In the genomic region with DNA sequence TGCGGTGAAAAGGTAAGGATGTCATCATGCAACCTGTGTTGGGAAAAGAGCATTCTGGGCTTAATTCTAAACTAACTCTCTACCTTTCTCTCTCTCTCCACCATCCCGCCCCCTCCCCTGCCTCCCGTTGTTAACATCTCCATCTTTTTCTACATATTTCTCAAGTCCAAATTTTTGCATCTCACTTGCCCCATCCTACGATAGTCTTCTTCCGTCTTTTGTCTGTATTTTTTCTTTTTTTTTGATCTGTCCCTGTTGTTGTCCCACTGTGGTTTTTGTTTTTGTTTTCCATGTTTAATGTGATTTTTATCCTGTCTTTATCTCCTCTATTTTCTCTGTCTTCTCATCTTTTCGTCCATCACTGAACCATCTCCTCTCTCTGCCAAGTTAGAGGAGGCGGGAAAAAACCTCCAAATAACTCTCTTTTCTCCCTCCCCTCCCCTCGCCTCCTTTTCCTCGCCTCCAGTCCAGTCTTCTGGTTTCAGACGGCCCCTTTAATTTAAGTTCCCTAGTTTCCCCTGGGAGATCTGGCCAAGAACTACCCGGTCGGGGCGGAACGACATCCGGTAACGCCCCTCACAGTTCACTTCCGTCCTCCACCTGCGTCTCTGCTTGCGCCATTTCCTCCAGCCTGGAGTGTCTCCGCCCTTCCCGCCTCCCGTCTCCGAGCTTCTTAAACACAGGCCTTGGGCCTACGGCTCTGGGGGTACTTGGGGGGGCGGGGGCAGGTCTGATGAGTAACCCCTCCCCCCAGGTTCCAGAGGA, we compare ENCODE assay signal across 1 cellular context.
TF ChIP-seq lines count a peak whose summit lies in the region.

TSS of gene NFKBIL1 (plus strand) at position 647 of the 765 bp plus-strand sequence. CDS start at position 734, 87 bp downstream.

TF ChIP-seq in GM12878, 131 proteins besides CTCF, POLR2A, EP300 and RAD21 (continued from another document and continues in another):
- TF ChIP-seq, protein P1, sequence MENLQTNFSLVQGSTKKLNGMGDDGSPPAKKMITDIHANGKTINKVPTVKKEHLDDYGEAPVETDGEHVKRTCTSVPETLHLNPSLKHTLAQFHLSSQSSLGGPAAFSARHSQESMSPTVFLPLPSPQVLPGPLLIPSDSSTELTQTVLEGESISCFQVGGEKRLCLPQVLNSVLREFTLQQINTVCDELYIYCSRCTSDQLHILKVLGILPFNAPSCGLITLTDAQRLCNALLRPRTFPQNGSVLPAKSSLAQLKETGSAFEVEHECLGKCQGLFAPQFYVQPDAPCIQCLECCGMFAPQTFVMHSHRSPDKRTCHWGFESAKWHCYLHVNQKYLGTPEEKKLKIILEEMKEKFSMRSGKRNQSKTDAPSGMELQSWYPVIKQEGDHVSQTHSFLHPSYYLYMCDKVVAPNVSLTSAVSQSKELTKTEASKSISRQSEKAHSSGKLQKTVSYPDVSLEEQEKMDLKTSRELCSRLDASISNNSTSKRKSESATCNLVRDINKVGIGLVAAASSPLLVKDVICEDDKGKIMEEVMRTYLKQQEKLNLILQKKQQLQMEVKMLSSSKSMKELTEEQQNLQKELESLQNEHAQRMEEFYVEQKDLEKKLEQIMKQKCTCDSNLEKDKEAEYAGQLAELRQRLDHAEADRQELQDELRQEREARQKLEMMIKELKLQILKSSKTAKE (IDR thresholded peaks at IDR 0.05; ENCODE audit: low read depth, poor library complexity, severe bottlenecking): peak; percentile 40
- no peak for TF ChIP-seq EZH2 (IDR thresholded peaks at IDR 0.05; ENCODE audit: borderline replicate concordance, control insufficient read depth, low read depth, low read length)
- TF ChIP-seq BACH1 (IDR thresholded peaks at IDR 0.05; ENCODE audit: borderline replicate concordance): no peak
- TF ChIP-seq CHD2 (IDR thresholded peaks at IDR 0.05; ENCODE audit: borderline replicate concordance, low read depth, low read length): peak; percentile 39; the same call in 1 of the 2 replicates
- 0 out of 2 replicates have a peak, but pooled peaks have one; percentile 16 for TF ChIP-seq SREBF1 (IDR thresholded peaks at IDR 0.05; ENCODE audit: low read length)
- 0 out of 2 replicates have a peak, but pooled peaks have one; percentile 88 for TF ChIP-seq WRNIP1 (IDR thresholded peaks at IDR 0.05; ENCODE audit: borderline replicate concordance, low read depth, low read length)
- 0 out of 4 replicates have a peak, but pooled peaks of 1 of the 2 experiments have one; percentile 11 for TF ChIP-seq CEBPB (IDR thresholded peaks at IDR 0.05; ENCODE audit: borderline replicate concordance in 1 of 2, low read depth in 2 of 2, low read length in 2 of 2)
- peak; percentile 85 for TF ChIP-seq SP1 (IDR thresholded peaks at IDR 0.05; ENCODE audit: low read depth, low read length)
- peak; percentile 100 for TF ChIP-seq GABPA (IDR thresholded peaks at IDR 0.05; ENCODE audit: low read depth)
- peak; percentile 40; the same call in 1 of the 2 replicates for TF ChIP-seq POLR2AphosphoS5 (IDR thresholded peaks at IDR 0.05; ENCODE audit: low read length)
- peak; percentile 78; the same call in 1 of the 2 replicates for TF ChIP-seq RCOR1 (conservative IDR thresholded peaks at IDR 0.05; ENCODE audit: low read depth, low read length)
- peak; percentile 65 for TF ChIP-seq SPI1 (IDR thresholded peaks at IDR 0.05; ENCODE audit: borderline replicate concordance, insufficient read depth, low read depth, low read length)
- TF ChIP-seq IKZF1 (conservative IDR thresholded peaks at IDR 0.05): peak; percentile 62
- TF ChIP-seq NR2C2 (IDR thresholded peaks at IDR 0.05; ENCODE audit: borderline replicate concordance, control insufficient read depth, insufficient read length, low read depth): no peak
- TF ChIP-seq NR2F1 (conservative IDR thresholded peaks at IDR 0.05): no peak
- peak; percentile 88 for TF ChIP-seq TARDBP (IDR thresholded peaks at IDR 0.05; ENCODE audit: borderline replicate concordance)
- TF ChIP-seq PAX5 (IDR thresholded peaks at IDR 0.05; ENCODE audit: borderline replicate concordance, low read depth, low read length): no peak
- 0 out of 2 replicates have a peak, but pooled peaks have one; percentile 34 for TF ChIP-seq FOXM1 (IDR thresholded peaks at IDR 0.05; ENCODE audit: low read depth, low read length)
- TF ChIP-seq ZSCAN29 (IDR thresholded peaks at IDR 0.05): no peak
- TF ChIP-seq SUPT20H (IDR thresholded peaks at IDR 0.05; ENCODE audit: borderline replicate concordance, control insufficient read depth, low read depth, low read length): no peak
- no peak for TF ChIP-seq HDAC6 (IDR thresholded peaks at IDR 0.05; ENCODE audit: unreplicated experiment)
- TF ChIP-seq MYB (IDR thresholded peaks at IDR 0.05; ENCODE audit: borderline replicate concordance, low read depth, low read length): no peak
- TF ChIP-seq SIN3A (IDR thresholded peaks at IDR 0.05; ENCODE audit: low read depth, low read length): peak; percentile 72
- TF ChIP-seq NBN (IDR thresholded peaks at IDR 0.05): 0 out of 2 replicates have a peak, but pooled peaks have one; percentile 59
- TF ChIP-seq, protein P2, sequence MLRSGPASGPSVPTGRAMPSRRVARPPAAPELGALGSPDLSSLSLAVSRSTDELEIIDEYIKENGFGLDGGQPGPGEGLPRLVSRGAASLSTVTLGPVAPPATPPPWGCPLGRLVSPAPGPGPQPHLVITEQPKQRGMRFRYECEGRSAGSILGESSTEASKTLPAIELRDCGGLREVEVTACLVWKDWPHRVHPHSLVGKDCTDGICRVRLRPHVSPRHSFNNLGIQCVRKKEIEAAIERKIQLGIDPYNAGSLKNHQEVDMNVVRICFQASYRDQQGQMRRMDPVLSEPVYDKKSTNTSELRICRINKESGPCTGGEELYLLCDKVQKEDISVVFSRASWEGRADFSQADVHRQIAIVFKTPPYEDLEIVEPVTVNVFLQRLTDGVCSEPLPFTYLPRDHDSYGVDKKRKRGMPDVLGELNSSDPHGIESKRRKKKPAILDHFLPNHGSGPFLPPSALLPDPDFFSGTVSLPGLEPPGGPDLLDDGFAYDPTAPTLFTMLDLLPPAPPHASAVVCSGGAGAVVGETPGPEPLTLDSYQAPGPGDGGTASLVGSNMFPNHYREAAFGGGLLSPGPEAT (IDR thresholded peaks at IDR 0.05; ENCODE audit: low read depth): peak; percentile 82
- TF ChIP-seq ZBTB40 (IDR thresholded peaks at IDR 0.05; ENCODE audit: borderline replicate concordance): peak; percentile 98
- TF ChIP-seq IRF4 (IDR thresholded peaks at IDR 0.05; ENCODE audit: low read depth, low read length): no peak
- peak; percentile 53; the same call in 1 of the 2 replicates for TF ChIP-seq TBL1XR1 (IDR thresholded peaks at IDR 0.05; ENCODE audit: low read depth, low read length)
- peak; percentile 43 for TF ChIP-seq KLF5 (IDR thresholded peaks at IDR 0.05; ENCODE audit: partially characterized antibody)
- 0 out of 2 replicates have a peak, but pooled peaks have one; percentile 30 for TF ChIP-seq POLR2AphosphoS2 (IDR thresholded peaks at IDR 0.05; ENCODE audit: low read depth, low read length)
- TF ChIP-seq IRF3 (IDR thresholded peaks at IDR 0.05): no peak
- TF ChIP-seq YY1 (IDR thresholded peaks at IDR 0.05; ENCODE audit: low read depth, low read length): peak; percentile 91
- TF ChIP-seq, protein P3, sequence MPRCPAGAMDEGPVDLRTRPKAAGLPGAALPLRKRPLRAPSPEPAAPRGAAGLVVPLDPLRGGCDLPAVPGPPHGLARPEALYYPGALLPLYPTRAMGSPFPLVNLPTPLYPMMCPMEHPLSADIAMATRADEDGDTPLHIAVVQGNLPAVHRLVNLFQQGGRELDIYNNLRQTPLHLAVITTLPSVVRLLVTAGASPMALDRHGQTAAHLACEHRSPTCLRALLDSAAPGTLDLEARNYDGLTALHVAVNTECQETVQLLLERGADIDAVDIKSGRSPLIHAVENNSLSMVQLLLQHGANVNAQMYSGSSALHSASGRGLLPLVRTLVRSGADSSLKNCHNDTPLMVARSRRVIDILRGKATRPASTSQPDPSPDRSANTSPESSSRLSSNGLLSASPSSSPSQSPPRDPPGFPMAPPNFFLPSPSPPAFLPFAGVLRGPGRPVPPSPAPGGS (IDR thresholded peaks at IDR 0.05; ENCODE audit: borderline replicate concordance, insufficient read depth, low read depth, low read length, poor library complexity, severe bottlenecking): no peak
- TF ChIP-seq ZNF207 (IDR thresholded peaks at IDR 0.05; ENCODE audit: borderline replicate concordance): no peak
- TF ChIP-seq CBFB (IDR thresholded peaks at IDR 0.05; ENCODE audit: low read depth): no peak; the same call in 1 of the 2 replicates
- no peak for TF ChIP-seq BHLHE40 (IDR thresholded peaks at IDR 0.05; ENCODE audit: borderline replicate concordance in 1 of 2, low read depth in 2 of 2, low read length in 1 of 2)
- TF ChIP-seq SMARCA5 (IDR thresholded peaks at IDR 0.05): no peak
- TF ChIP-seq, protein P4, sequence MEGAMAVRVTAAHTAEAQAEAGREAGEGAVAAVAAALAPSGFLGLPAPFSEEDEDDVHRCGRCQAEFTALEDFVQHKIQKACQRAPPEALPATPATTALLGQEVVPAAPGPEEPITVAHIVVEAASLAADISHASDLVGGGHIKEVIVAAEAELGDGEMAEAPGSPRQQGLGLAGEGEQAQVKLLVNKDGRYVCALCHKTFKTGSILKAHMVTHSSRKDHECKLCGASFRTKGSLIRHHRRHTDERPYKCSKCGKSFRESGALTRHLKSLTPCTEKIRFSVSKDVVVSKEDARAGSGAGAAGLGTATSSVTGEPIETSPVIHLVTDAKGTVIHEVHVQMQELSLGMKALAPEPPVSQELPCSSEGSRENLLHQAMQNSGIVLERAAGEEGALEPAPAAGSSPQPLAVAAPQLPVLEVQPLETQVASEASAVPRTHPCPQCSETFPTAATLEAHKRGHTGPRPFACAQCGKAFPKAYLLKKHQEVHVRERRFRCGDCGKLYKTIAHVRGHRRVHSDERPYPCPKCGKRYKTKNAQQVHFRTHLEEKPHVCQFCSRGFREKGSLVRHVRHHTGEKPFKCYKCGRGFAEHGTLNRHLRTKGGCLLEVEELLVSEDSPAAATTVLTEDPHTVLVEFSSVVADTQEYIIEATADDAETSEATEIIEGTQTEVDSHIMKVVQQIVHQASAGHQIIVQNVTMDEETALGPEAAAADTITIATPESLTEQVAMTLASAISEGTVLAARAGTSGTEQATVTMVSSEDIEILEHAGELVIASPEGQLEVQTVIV (IDR thresholded peaks at IDR 0.05; ENCODE audit: borderline replicate concordance, partially characterized antibody): peak; percentile 69
- TF ChIP-seq NR2C1 (IDR thresholded peaks at IDR 0.05): peak; percentile 90
- TF ChIP-seq, protein P5, sequence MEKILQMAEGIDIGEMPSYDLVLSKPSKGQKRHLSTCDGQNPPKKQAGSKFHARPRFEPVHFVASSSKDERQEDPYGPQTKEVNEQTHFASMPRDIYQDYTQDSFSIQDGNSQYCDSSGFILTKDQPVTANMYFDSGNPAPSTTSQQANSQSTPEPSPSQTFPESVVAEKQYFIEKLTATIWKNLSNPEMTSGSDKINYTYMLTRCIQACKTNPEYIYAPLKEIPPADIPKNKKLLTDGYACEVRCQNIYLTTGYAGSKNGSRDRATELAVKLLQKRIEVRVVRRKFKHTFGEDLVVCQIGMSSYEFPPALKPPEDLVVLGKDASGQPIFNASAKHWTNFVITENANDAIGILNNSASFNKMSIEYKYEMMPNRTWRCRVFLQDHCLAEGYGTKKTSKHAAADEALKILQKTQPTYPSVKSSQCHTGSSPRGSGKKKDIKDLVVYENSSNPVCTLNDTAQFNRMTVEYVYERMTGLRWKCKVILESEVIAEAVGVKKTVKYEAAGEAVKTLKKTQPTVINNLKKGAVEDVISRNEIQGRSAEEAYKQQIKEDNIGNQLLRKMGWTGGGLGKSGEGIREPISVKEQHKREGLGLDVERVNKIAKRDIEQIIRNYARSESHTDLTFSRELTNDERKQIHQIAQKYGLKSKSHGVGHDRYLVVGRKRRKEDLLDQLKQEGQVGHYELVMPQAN (conservative IDR thresholded peaks at IDR 0.05): peak; percentile 49; the same call in 1 of the 2 replicates
- TF ChIP-seq, protein P6, sequence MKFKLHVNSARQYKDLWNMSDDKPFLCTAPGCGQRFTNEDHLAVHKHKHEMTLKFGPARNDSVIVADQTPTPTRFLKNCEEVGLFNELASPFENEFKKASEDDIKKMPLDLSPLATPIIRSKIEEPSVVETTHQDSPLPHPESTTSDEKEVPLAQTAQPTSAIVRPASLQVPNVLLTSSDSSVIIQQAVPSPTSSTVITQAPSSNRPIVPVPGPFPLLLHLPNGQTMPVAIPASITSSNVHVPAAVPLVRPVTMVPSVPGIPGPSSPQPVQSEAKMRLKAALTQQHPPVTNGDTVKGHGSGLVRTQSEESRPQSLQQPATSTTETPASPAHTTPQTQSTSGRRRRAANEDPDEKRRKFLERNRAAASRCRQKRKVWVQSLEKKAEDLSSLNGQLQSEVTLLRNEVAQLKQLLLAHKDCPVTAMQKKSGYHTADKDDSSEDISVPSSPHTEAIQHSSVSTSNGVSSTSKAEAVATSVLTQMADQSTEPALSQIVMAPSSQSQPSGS (IDR thresholded peaks at IDR 0.05; ENCODE audit: low read length): no peak
